ENCODE assay signal across 19 cellular contexts in genomic region chr15:72786946-72787345, GRCh38. TPM values are rescaled to one million over a fixed set of nuclear protein-coding genes. Genes with fewer than 3 reads are reported as not detected.
A peak's percentile ranks its signal among the peaks of the same experiment; 100 is the strongest.
DNase-seq lines count a peak whose midpoint lies in the region; ATAC-seq, FAIRE-seq and TF ChIP-seq lines count a peak whose summit lies in the region.
"Had no signal": no experiment of that assay in that cellular context is flagged by ENCODE, and none has a peak within 500 bp of the region (broad histone marks: within the 10 kb centered on the region; RNA-seq: fewer than 3 reads in every experiment).

No MANE protein-coding gene starts in this region.

- peaks cover 24% of the 10 kb centered on the region for H3K4me1 ChIP-seq in CD8-positive, alpha-beta T cell (ENCODE audit: insufficient read depth, low read length)
- H3K4me1 ChIP-seq in GM23338 (ENCODE audit: insufficient read depth) (peaks cover 8% of the 10 kb centered on the region), astrocyte (ENCODE audit: insufficient read depth, low read length) (peaks cover 32% of the 10 kb centered on the region)
- H3K4me1 ChIP-seq: parathyroid adenoma had no signal

- H2AFZ ChIP-seq in GM23338 (0 out of 2 replicates have a peak overlapping the region, but pooled peaks have one; percentile 38), astrocyte (ENCODE audit: low read depth, low read length) (no peak overlapping the region)
- H2AFZ ChIP-seq: parathyroid adenoma had no signal

- H3K9me2 ChIP-seq in GM23338 (ENCODE audit: insufficient read depth) = no peaks in the 10 kb centered on the region

- CTCF ChIA-PET in CD8-positive, alpha-beta T cell (lab: Charles Lee) = interaction anchor here (0.6 to 1.6 kb wide), 2 partner anchors 8 to 295 kb away, joined by 3 to 8 read pairs; no protein-coding TSS in a partner anchor

- H3F3A ChIP-seq in GM23338 (replicated peaks; ENCODE audit: low read depth) = peaks cover 5% of the 10 kb centered on the region; the same call in 1 of the 2 replicates

- no peak overlapping the region for H3K4me3 Mint-ChIP-seq in CD8-positive, alpha-beta T cell
- H3K4me3 Mint-ChIP-seq in GM23338 = no peak overlapping the region
- H3K4me3 Mint-ChIP-seq in astrocyte (ENCODE audit: unreplicated experiment) = no peak overlapping the region
- peak overlapping the region; percentile 37 for H3K4me3 Mint-ChIP-seq in neural crest cell
- no peak overlapping the region for H3K4me3 Mint-ChIP-seq in stimulated activated naive B cell treated with anti-CD40 and anti-IgM and Interleukin-4, amounts not matched to agents 10 μg/mL and 1 μg/mL and 100 μg/mL, for 72 hours
- H3K4me3 Mint-ChIP-seq: activated naive CD4-positive, alpha-beta T cell treated with anti-CD3 and anti-CD28 coated beads, Interleukin-2, amount 50 U/mL, for 24 hours had no signal

- no peak overlapping the region for H3K27ac ChIP-seq in CD8-positive, alpha-beta T cell (ENCODE audit: low read depth, low read length)
- H3K27ac ChIP-seq in GM23338 (ENCODE audit: low read depth) (no peak overlapping the region), astrocyte (ENCODE audit: low read depth, low read length) (no peak overlapping the region)
- H3K27ac ChIP-seq: esophagus squamous epithelium, parathyroid adenoma had no signal

- H3K27me3 ChIP-seq in CD8-positive, alpha-beta T cell (ENCODE audit: insufficient read depth, low read length) = no peaks in the 10 kb centered on the region
- H3K27me3 ChIP-seq in GM23338 (ENCODE audit: insufficient read depth) (no peaks in the 10 kb centered on the region), astrocyte (ENCODE audit: insufficient read depth, low read length) (no peaks in the 10 kb centered on the region)
- H3K27me3 ChIP-seq: esophagus squamous epithelium, testis had no signal

- H3K27me3 Mint-ChIP-seq in CD8-positive, alpha-beta T cell (ENCODE audit: low read depth) = no peaks in the 10 kb centered on the region
- H3K27me3 Mint-ChIP-seq in GM23338 (ENCODE audit: insufficient read depth, low read depth, poor library complexity) = no peaks in the 10 kb centered on the region
- peaks cover 2% of the 10 kb centered on the region for H3K27me3 Mint-ChIP-seq in astrocyte (ENCODE audit: low read depth, unreplicated experiment)
- peaks cover 13% of the 10 kb centered on the region for H3K27me3 Mint-ChIP-seq in neural crest cell (ENCODE audit: low read depth)
- H3K27me3 Mint-ChIP-seq in stimulated activated naive B cell treated with anti-CD40 and anti-IgM and Interleukin-4, amounts not matched to agents 10 μg/mL and 1 μg/mL and 100 μg/mL, for 72 hours = peaks cover 0 to 19% of the 10 kb centered on the region in 2 donors
- H3K27me3 Mint-ChIP-seq: activated naive CD4-positive, alpha-beta T cell treated with anti-CD3 and anti-CD28 coated beads, Interleukin-2, amount 50 U/mL, for 24 hours had no signal

- H4K20me1 ChIP-seq in GM23338 (replicated peaks; ENCODE audit: insufficient read depth) = no peaks in the 10 kb centered on the region; the same call in 1 of the 2 replicates
- peaks cover 5% of the 10 kb centered on the region for H4K20me1 ChIP-seq in astrocyte (ENCODE audit: insufficient read depth, low read length)

- peaks cover 23% of the 10 kb centered on the region for H3K4me1 Mint-ChIP-seq in CD8-positive, alpha-beta T cell (ENCODE audit: low read depth)
- H3K4me1 Mint-ChIP-seq in GM23338 (peaks cover 4% of the 10 kb centered on the region), astrocyte (ENCODE audit: low read depth, unreplicated experiment) (peaks cover 43% of the 10 kb centered on the region), neural crest cell (peaks cover 31% of the 10 kb centered on the region)
- H3K4me1 Mint-ChIP-seq in stimulated activated naive B cell treated with anti-CD40 and anti-IgM and Interleukin-4, amounts not matched to agents 10 μg/mL and 1 μg/mL and 100 μg/mL, for 72 hours = peaks cover 10 to 15% of the 10 kb centered on the region in 2 donors

- H3K4me2 ChIP-seq in GM23338 (no peak overlapping the region), astrocyte (ENCODE audit: low read length) (no peak overlapping the region)

- no peak for FAIRE-seq in astrocyte (lab: Jason Lieb, UNC)

- no peak for DNase-seq in CD8-positive, alpha-beta T cell
- DNase-seq in GM23338 (ENCODE audit: low spot score) = no peak
- no peak for DNase-seq in astrocyte (ENCODE audit: low read depth)
- no peak for DNase-seq in neural crest cell (ENCODE audit: low read depth, low spot score)
- DNase-seq in stimulated activated naive B cell treated with anti-CD40 and anti-IgM and Interleukin-4, amounts not matched to agents 10 μg/mL and 1 μg/mL and 100 μg/mL, for 72 hours = no peak
- DNase-seq in GM10266 (ENCODE audit: extremely low spot score) = no peak
- DNase-seq in ureter (ENCODE audit: low spot score) = no peak
- DNase-seq: AML-193; DMS 273 treated with DMSO at 0.1 percent for 48 hours; esophagus squamous epithelium; GF-D8; glutamatergic neuron; NCI-H748 treated with DMSO at 0.1 percent for 48 hours; RPMI8226; stimulated activated CD4-positive, alpha-beta T cell treated with anti-CD3 and anti-CD28 coated beads, Interleukin-4, amount 100 ng/mL, for 1 hour; testis had no signal

- H3K9me3 Mint-ChIP-seq in CD8-positive, alpha-beta T cell = no peaks in the 10 kb centered on the region
- H3K9me3 Mint-ChIP-seq in GM23338 = no peaks in the 10 kb centered on the region
- no peaks in the 10 kb centered on the region for H3K9me3 Mint-ChIP-seq in astrocyte (ENCODE audit: unreplicated experiment)
- H3K9me3 Mint-ChIP-seq in neural crest cell = no peaks in the 10 kb centered on the region
- H3K9me3 Mint-ChIP-seq in stimulated activated naive B cell treated with anti-CD40 and anti-IgM and Interleukin-4, amounts not matched to agents 10 μg/mL and 1 μg/mL and 100 μg/mL, for 72 hours = no peaks in the 10 kb centered on the region
- H3K9me3 Mint-ChIP-seq: activated naive CD4-positive, alpha-beta T cell treated with anti-CD3 and anti-CD28 coated beads, Interleukin-2, amount 50 U/mL, for 24 hours had no signal

- no peak for TF ChIP-seq CTCF in CD8-positive, alpha-beta T cell (IDR thresholded peaks at IDR 0.05)
- TF ChIP-seq CTCF in GM23338 (conservative IDR thresholded peaks at IDR 0.05; ENCODE audit: low read depth in 2 of 2) (no peak), astrocyte (IDR thresholded peaks at IDR 0.05; ENCODE audit: insufficient read depth, low read depth, low read length) (no peak), neural crest cell (conservative IDR thresholded peaks at IDR 0.05) (no peak), GM10266 (IDR thresholded peaks at IDR 0.05; ENCODE audit: control insufficient read depth, insufficient read depth, low read depth, missing control alignments) (no peak)

- peak overlapping the region; percentile 45 for H3K27ac Mint-ChIP-seq in CD8-positive, alpha-beta T cell
- H3K27ac Mint-ChIP-seq in GM23338 = no peak overlapping the region
- peak overlapping the region; percentile 96 for H3K27ac Mint-ChIP-seq in astrocyte (ENCODE audit: unreplicated experiment)
- no peak overlapping the region for H3K27ac Mint-ChIP-seq in neural crest cell (ENCODE audit: unreplicated experiment)
- no peak overlapping the region for H3K27ac Mint-ChIP-seq in stimulated activated naive B cell treated with anti-CD40 and anti-IgM and Interleukin-4, amounts not matched to agents 10 μg/mL and 1 μg/mL and 100 μg/mL, for 72 hours

- H3K9ac ChIP-seq in astrocyte (ENCODE audit: low read length) = no peak overlapping the region
- H3K9ac ChIP-seq: parathyroid adenoma had no signal

- H3K79me2 ChIP-seq in GM23338 (replicated peaks; ENCODE audit: insufficient read depth) (peaks cover 13% of the 10 kb centered on the region), astrocyte (ENCODE audit: insufficient read depth, low read length) (peaks cover 16% of the 10 kb centered on the region)

- no peak for ATAC-seq in CD8-positive, alpha-beta T cell
- no peak for ATAC-seq in GM23338
- no peak for ATAC-seq in stimulated activated naive B cell treated with anti-CD40 and anti-IgM and Interleukin-4, amounts not matched to agents 10 μg/mL and 1 μg/mL and 100 μg/mL, for 72 hours (replicated peaks)
- ATAC-seq: HCT116 had no signal

- POLR2A ChIA-PET in CD8-positive, alpha-beta T cell (lab: Charles Lee) = interaction anchor here (0.8 kb wide), 1 partner anchor 13 kb away, joined by 3 read pairs; no protein-coding TSS in a partner anchor

- no peaks in the 10 kb centered on the region for H3K36me3 ChIP-seq in CD8-positive, alpha-beta T cell (ENCODE audit: insufficient read depth, low read length)
- no peaks in the 10 kb centered on the region for H3K36me3 ChIP-seq in GM23338 (ENCODE audit: insufficient read depth)
- no peaks in the 10 kb centered on the region for H3K36me3 ChIP-seq in astrocyte (ENCODE audit: insufficient read depth, low read length)
- H3K36me3 ChIP-seq: esophagus squamous epithelium had no signal

- intact Hi-C loops in CD8-positive, alpha-beta T cell (cut with DNase I, micrococcal nuclease) = loop anchor here in 1 of 2 experiments (10.0 kb wide), 1 partner anchor 552 kb away; the partner anchor contains the start of gene PKM

- H3K36me3 Mint-ChIP-seq in CD8-positive, alpha-beta T cell = peaks cover 10% of the 10 kb centered on the region
- no peaks in the 10 kb centered on the region; the same call in 2 of the 3 replicates for H3K36me3 Mint-ChIP-seq in GM23338 (ENCODE audit: low read depth)
- H3K36me3 Mint-ChIP-seq in astrocyte (ENCODE audit: low read depth, unreplicated experiment) = no peaks in the 10 kb centered on the region
- H3K36me3 Mint-ChIP-seq in neural crest cell (ENCODE audit: low read depth) = no peaks in the 10 kb centered on the region
- H3K36me3 Mint-ChIP-seq in stimulated activated naive B cell treated with anti-CD40 and anti-IgM and Interleukin-4, amounts not matched to agents 10 μg/mL and 1 μg/mL and 100 μg/mL, for 72 hours = peaks cover 4 to 5% of the 10 kb centered on the region in 2 donors

- no peak overlapping the region for H3K4me3 ChIP-seq in CD8-positive, alpha-beta T cell (ENCODE audit: low read depth, low read length)
- H3K4me3 ChIP-seq in GM23338 = no peak overlapping the region
- no peak overlapping the region for H3K4me3 ChIP-seq in astrocyte (ENCODE audit: insufficient read depth, low read depth, low read length)
- H3K4me3 ChIP-seq: esophagus squamous epithelium, testis had no signal

- no peaks in the 10 kb centered on the region for H3K9me3 ChIP-seq in CD8-positive, alpha-beta T cell (ENCODE audit: low read length)
- no peaks in the 10 kb centered on the region for H3K9me3 ChIP-seq in astrocyte (ENCODE audit: insufficient read depth, low read depth, low read length)
- H3K9me3 ChIP-seq: esophagus squamous epithelium, testis had no signal

TF ChIP-seq in GM23338, 12 proteins besides CTCF, POLR2A, EP300 and RAD21 (continues in another document):
- no peak for TF ChIP-seq JUNB (IDR thresholded peaks at IDR 0.05; ENCODE audit: unreplicated experiment)
- no peak for TF ChIP-seq EZH2phosphoT487 (IDR thresholded peaks at IDR 0.05; ENCODE audit: unreplicated experiment)

RNA-seq across cellular contexts. Expression of gene ADPGK, which starts 3.4 kb away (rescaled TPM):
- total RNA-seq in CD8-positive, alpha-beta T cell = 100 to 1,000 TPM; 113 to 120 TPM
- total RNA-seq in GM23338 (2014; rRNA removed; shearing (Covaris generic)) = 57.0 and 57.3 TPM in 2 replicates
- 21.5 and 25.0 TPM in 2 replicates for polyA plus RNA-seq in GM23338 (2016; fragmentation: Nextera tagmentation; extraction: Ambion mirVana)
- 67.3 and 72.1 TPM in 2 replicates for total RNA-seq in astrocyte
- total RNA-seq in neural crest cell = 39.7 and 41.8 TPM in 2 replicates
- 58.0 TPM for total RNA-seq in ureter

Comparison
In these comparisons a context has a peak if more than half of its experiments do, and no peak if none do; other contexts are left out.
1. H3K27ac Mint-ChIP-seq: peak in CD8-positive, alpha-beta T cell (single experiment) and astrocyte (single experiment); none in GM23338 (single experiment), neural crest cell (single experiment) and stimulated activated naive B cell treated with anti-CD40 and anti-IgM and Interleukin-4, amounts not matched to agents 10 μg/mL and 1 μg/mL and 100 μg/mL, for 72 hours (single experiment).